ENCODE assay signal across 9 cellular contexts in the genomic region with DNA sequence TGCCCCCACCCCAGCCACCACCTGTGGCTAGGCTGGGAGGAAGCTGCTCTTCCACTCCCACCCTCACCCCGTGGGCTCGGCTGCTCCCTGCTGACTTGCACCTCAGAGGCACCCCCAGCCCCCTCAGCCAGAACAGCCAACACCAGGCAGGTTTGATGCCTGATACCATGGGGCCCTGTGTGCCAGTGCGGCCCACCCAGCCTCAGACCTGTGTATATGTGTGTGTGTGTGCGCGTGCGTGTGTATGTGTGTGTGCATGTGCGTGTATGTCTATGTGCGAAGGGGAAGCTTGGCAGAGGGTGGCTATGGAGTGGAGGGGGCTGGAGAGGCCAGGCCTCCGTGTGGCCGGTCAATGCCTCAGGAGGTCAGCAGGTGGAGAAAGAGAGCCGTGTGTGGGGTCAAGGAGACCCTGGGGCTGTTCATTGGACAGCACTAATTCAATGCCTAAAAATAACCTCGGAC. TPM values are rescaled to one million over a fixed set of nuclear protein-coding genes. Genes with fewer than 3 reads are reported as not detected.
DNase-seq lines count a peak whose midpoint lies in the region; ATAC-seq and TF ChIP-seq lines count a peak whose summit lies in the region.
"Had no signal": no experiment of that assay in that cellular context is flagged by ENCODE, and none has a peak within 500 bp of the region (broad histone marks: within the 10 kb centered on the region; RNA-seq: fewer than 3 reads in every experiment).

No MANE protein-coding gene starts in this region.

- WGBS in adrenal gland, 4 donors: 61 to 74% (median 64%) methylated on average over 10 to 12 of the region's 12 CpGs

- CTCF ChIA-PET in HCT116 (lab: Charles Lee): interaction anchor here (0.7 to 1.7 kb wide), 3 partner anchors 49 to 227 kb away, joined by 3 to 5 read pairs (median 4); no protein-coding TSS in a partner anchor

- H3K36me3 ChIP-seq in HCT116 (ENCODE audit: control insufficient read depth in 1 of 2, insufficient read depth in 2 of 2, low read length in 2 of 2) (no peaks in the 10 kb centered on the region), adrenal gland (replicated peaks in 1 of 2) (no peaks in the 10 kb centered on the region)

- peak; percentile 84 for ATAC-seq in HCT116
- ATAC-seq in left colon: peak; percentile 47
- no peak for ATAC-seq in HG02852 (IDR thresholded peaks at IDR 0.05; ENCODE audit: unreplicated experiment)
- ATAC-seq in HG03135 (IDR thresholded peaks at IDR 0.05; ENCODE audit: unreplicated experiment): no peak
- ATAC-seq in HG02623 (IDR thresholded peaks at IDR 0.05; ENCODE audit: unreplicated experiment): no peak

- H3K4me3 ChIP-seq in HCT116 (replicated peaks in 1 of 2; ENCODE audit: low read depth in 1 of 2, low read length in 2 of 2) (no peak overlapping the region), adrenal gland (no peak overlapping the region)

- RAD21 ChIA-PET in HCT116 (lab: Charles Lee; ENCODE audit: low non-redundant PET in 1 of 2, low total read pairs in 2 of 2, uncharacterized antibody in 2 of 2, unreplicated experiment in 2 of 2): no interaction called here

- in situ Hi-C loops in ACHN (cut with HindIII; ENCODE audit: low pct_ligation_motif_present, low pct_unique_long_range_greater_than_20kb, low sequenced_read_pairs): no loop called here

- no peaks in the 10 kb centered on the region for H3K9me3 ChIP-seq in HCT116 (ENCODE audit: control insufficient read depth in 1 of 2, insufficient read depth in 1 of 2, low read depth in 1 of 2, low read length in 2 of 2)
- H3K9me3 ChIP-seq in adrenal gland (replicated peaks in 1 of 3): no peaks in the 10 kb centered on the region

- peak; percentile 74 for TF ChIP-seq RAD21 in HCT116 (IDR thresholded peaks at IDR 0.05; ENCODE audit: low read depth)

- TF ChIP-seq CTCF in HCT116 (IDR thresholded peaks at IDR 0.05 in 2 of 3, conservative IDR thresholded peaks at IDR 0.05 in 1 of 3; ENCODE audit: borderline replicate concordance in 1 of 3, insufficient read depth in 1 of 3, low read depth in 2 of 3, low read length in 2 of 3) (peak; percentile 52 to 59 (median 57); a peak in 5 of 6 replicates), adrenal gland (IDR thresholded peaks at IDR 0.05) (peak in 5 of 6 experiments; percentile 22 to 46 (median 38))

- no peaks in the 10 kb centered on the region; the same call in 1 of the 2 replicates for H3K79me2 ChIP-seq in HCT116 (ENCODE audit: insufficient read depth, low read length)

- H4K20me1 ChIP-seq in HCT116 (ENCODE audit: insufficient read depth): no peaks in the 10 kb centered on the region

- peak; percentile 22 for DNase-seq in ACHN
- DNase-seq in HCT116 (ENCODE audit: low read depth, low spot score): no peak
- peak in 1 of 7 donors; percentile 26 for DNase-seq in adrenal gland
- no peak for DNase-seq in left colon
- DNase-seq in NCI-H1105 treated with DMSO at 0.1 percent for 48 hours (lab: John Stamatoyannopoulos, UW): no peak
- DNase-seq: activated CD4-positive, alpha-beta T cell treated with anti-CD3 and anti-CD28 coated beads, Interleukin-2, amount 10 ng/mL, durations not matched to agents 24 days and 14 days had no signal

- POLR2A ChIA-PET in HCT116 (lab: Charles Lee): no interaction called here

- H3K4me1 ChIP-seq in HCT116 (ENCODE audit: control insufficient read depth in 1 of 2, insufficient read depth in 2 of 2, low read length in 2 of 2) (peaks cover 16 to 25% of the 10 kb centered on the region in 2 experiments), adrenal gland (replicated peaks in 1 of 2) (peaks cover 9 to 13% of the 10 kb centered on the region in 2 donors)

- H3K9me2 ChIP-seq in HCT116 (ENCODE audit: insufficient read depth): no peaks in the 10 kb centered on the region

- no peak overlapping the region for H3K4me2 ChIP-seq in HCT116 (ENCODE audit: low read length)

- H3K27ac ChIP-seq in HCT116 (ENCODE audit: low read depth, low read length) (no peak overlapping the region; the same call in 1 of the 2 replicates), adrenal gland (no peak overlapping the region)

- H3K27me3 ChIP-seq in HCT116 (ENCODE audit: insufficient read depth, low read length): no peaks in the 10 kb centered on the region
- H3K27me3 ChIP-seq in adrenal gland: no peaks in the 10 kb centered on the region

- no peak overlapping the region for H2AFZ ChIP-seq in HCT116 (ENCODE audit: low read depth, low read length, poor library complexity, severe bottlenecking)

- TF ChIP-seq POLR2A in HCT116 (IDR thresholded peaks at IDR 0.05; ENCODE audit: borderline replicate concordance, extremely low read depth, insufficient read depth, insufficient read length): no peak
- TF ChIP-seq POLR2A in adrenal gland (IDR thresholded peaks at IDR 0.05): no peak

- intact Hi-C loops in HCT116 (cut with micrococcal nuclease) (loop anchor here (1.0 kb wide), 2 partner anchors 226 to 357 kb away; no protein-coding TSS in a partner anchor), adrenal gland (cut with DNase I) (loop anchor here in 1 of 2 donors (5.0 kb wide), 1 partner anchor 47 kb away; no protein-coding TSS in a partner anchor), left colon (cut with DNase I, micrococcal nuclease) (loop anchor here in 1 of 2 donors (10.0 kb wide), 1 partner anchor 360 kb away; no protein-coding TSS in a partner anchor)

- BruUV-seq in HCT116 (replicated peaks; lab: Mats Ljungman, UMichigan): no TSS peak

- H3K9ac ChIP-seq in HCT116 (ENCODE audit: low read length): no peak overlapping the region

TF ChIP-seq in HCT116, 20 proteins besides CTCF, POLR2A, EP300 and RAD21:
- TF ChIP-seq ZNF274 (IDR thresholded peaks at IDR 0.05; ENCODE audit: low read depth, low read length): no peak
TF ChIP-seq in HCT116: peak in this region for 0.

RNA-seq across cellular contexts. Expression of a gene that starts 16.6 kb away (rescaled TPM):
- total RNA-seq in HCT116 (2021; ENCODE audit: unreplicated experiment) (31.0 TPM), adrenal gland (10 to 100 TPM; 38.3 to 52.2 (median 48.4) TPM), left colon (100 to 1,000 TPM; 127 to 128 TPM)
- 15.1 and 18.9 TPM in 2 replicates for polyA plus RNA-seq in HCT116 (2012)
- 10 to 100 TPM; 13.2 to 47.7 (median 20.3) TPM for polyA plus RNA-seq in adrenal gland
- total RNA-seq: activated CD4-positive, alpha-beta T cell treated with anti-CD3 and anti-CD28 coated beads, Interleukin-2, amount 10 ng/mL, durations not matched to agents 24 days and 14 days had no signal

Comparison
In these comparisons a context has a peak if more than half of its experiments do, and no peak if none do; other contexts are left out.
1. ATAC-seq: peak in HCT116 (single experiment) and left colon (single experiment); none in HG02852 (single experiment), HG03135 (single experiment) and HG02623 (single experiment).